Comparison of ENCODE assay signal across 25 cellular contexts in the genomic region with DNA sequence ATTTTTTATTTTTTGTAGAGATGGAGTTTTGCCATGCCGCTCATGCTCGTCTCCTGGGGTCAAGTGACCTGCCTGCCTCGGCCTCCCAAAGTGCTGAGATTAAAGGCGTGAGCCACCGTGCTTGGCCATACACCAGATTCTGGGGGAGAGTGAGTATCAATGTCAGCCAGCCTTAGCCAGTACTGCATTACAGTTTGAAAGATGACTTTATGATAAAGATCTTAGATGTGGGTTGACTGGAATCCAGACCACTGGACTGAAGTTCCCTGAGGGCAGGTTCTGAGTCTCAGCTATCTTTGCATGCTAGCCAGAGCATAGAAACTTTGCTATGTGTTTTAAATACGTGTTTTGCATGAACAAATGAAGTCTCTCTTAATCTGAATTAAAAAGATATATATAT.
"Had no signal": no experiment of that assay in that cellular context is flagged by ENCODE, and none has a peak within 500 bp of the region (broad histone marks: within the 10 kb centered on the region; RNA-seq: fewer than 3 reads in every experiment).

No MANE protein-coding gene starts in this region.

- H3K4me3 ChIP-seq: left ventricle myocardium inferior, lung, mucosa of descending colon, ovary, right atrium auricular region, right lobe of liver, smooth muscle cell, tibial nerve, upper lobe of left lung, vagina had no signal

- H3K9me3 Mint-ChIP-seq: immature natural killer cell; natural killer cell treated with Interleukin-12 subunit alpha and Interleukin-12 subunit beta and Interleukin-15 and Interleukin-18, amount 100 ng/mL, for 72 hours; stimulated activated memory B cell treated with anti-CD40 and anti-IgM and Interleukin-4, amounts not matched to agents 10 μg/mL and 1 μg/mL and 100 μg/mL, for 72 hours had no signal

- H3K4me3 Mint-ChIP-seq: immature natural killer cell; naive thymus-derived CD4-positive, alpha-beta T cell; natural killer cell treated with Interleukin-12 subunit alpha and Interleukin-12 subunit beta and Interleukin-15 and Interleukin-18, amount 100 ng/mL, for 72 hours; stimulated activated memory B cell treated with anti-CD40 and anti-IgM and Interleukin-4, amounts not matched to agents 10 μg/mL and 1 μg/mL and 100 μg/mL, for 72 hours; stimulated activated naive CD8-positive, alpha-beta T cell treated with anti-CD3 and anti-CD28 coated beads, Interleukin-15, amount 100 ng/mL, for 72 hours had no signal

- H3K4me1 ChIP-seq: left ventricle myocardium inferior, right atrium auricular region, tibial nerve, upper lobe of left lung, vagina had no signal

- H3K36me3 Mint-ChIP-seq: natural killer cell treated with Interleukin-12 subunit alpha and Interleukin-12 subunit beta and Interleukin-15 and Interleukin-18, amount 100 ng/mL, for 72 hours; stimulated activated memory B cell treated with anti-CD40 and anti-IgM and Interleukin-4, amounts not matched to agents 10 μg/mL and 1 μg/mL and 100 μg/mL, for 72 hours had no signal

- H3K27ac ChIP-seq: left ventricle myocardium inferior, ovary, right atrium auricular region, right lobe of liver, tibial nerve, upper lobe of left lung, vagina had no signal

- H3K4me2 ChIP-seq: smooth muscle cell had no signal

- H3K27me3 ChIP-seq: ovary, right atrium auricular region, right lobe of liver, tibial nerve, upper lobe of left lung, vagina had no signal

- H3K9me3 ChIP-seq: left ventricle myocardium inferior, ovary, right atrium auricular region, right lobe of liver, tibial nerve, upper lobe of left lung, vagina had no signal

- H3K27ac Mint-ChIP-seq: immature natural killer cell; naive thymus-derived CD4-positive, alpha-beta T cell; natural killer cell treated with Interleukin-12 subunit alpha and Interleukin-12 subunit beta and Interleukin-15 and Interleukin-18, amount 100 ng/mL, for 72 hours; progenitor cell of endocrine pancreas; stimulated activated memory B cell treated with anti-CD40 and anti-IgM and Interleukin-4, amounts not matched to agents 10 μg/mL and 1 μg/mL and 100 μg/mL, for 72 hours; stimulated activated naive CD8-positive, alpha-beta T cell treated with anti-CD3 and anti-CD28 coated beads, Interleukin-15, amount 100 ng/mL, for 72 hours had no signal

- ATAC-seq: left colon; mucosa of descending colon; naive thymus-derived CD4-positive, alpha-beta T cell; natural killer cell treated with Interleukin-12 subunit alpha and Interleukin-12 subunit beta and Interleukin-15 and Interleukin-18, amount 100 ng/mL, for 72 hours; right lobe of liver; stimulated activated memory B cell treated with anti-CD40 and anti-IgM and Interleukin-4, amounts not matched to agents 10 μg/mL and 1 μg/mL and 100 μg/mL, for 72 hours; stimulated activated naive CD8-positive, alpha-beta T cell treated with anti-CD3 and anti-CD28 coated beads, Interleukin-15, amount 100 ng/mL, for 72 hours had no signal

- H3K36me3 ChIP-seq: left ventricle myocardium inferior, ovary, right atrium auricular region, right lobe of liver, upper lobe of left lung, vagina had no signal

- H3K27me3 Mint-ChIP-seq: progenitor cell of endocrine pancreas; stimulated activated memory B cell treated with anti-CD40 and anti-IgM and Interleukin-4, amounts not matched to agents 10 μg/mL and 1 μg/mL and 100 μg/mL, for 72 hours; stimulated activated naive CD8-positive, alpha-beta T cell treated with anti-CD3 and anti-CD28 coated beads, Interleukin-15, amount 100 ng/mL, for 72 hours had no signal

- DNase-seq: immature natural killer cell; kidney; left colon; left ventricle myocardium inferior; midbrain; mucosa of descending colon; naive thymus-derived CD4-positive, alpha-beta T cell; ovary; right lobe of liver; stimulated activated CD4-positive, alpha-beta T cell treated with anti-CD3 and anti-CD28 coated beads, Interleukin-1b, Interleukin-23, amount 100 ng/mL, for 48 hours; stimulated activated CD4-positive, alpha-beta T cell treated with anti-CD3 and anti-CD28 coated beads, Interleukin-2, amount 100 ng/mL, for 48 hours; stimulated activated CD4-positive, alpha-beta T cell treated with anti-CD3 and anti-CD28 coated beads, Interleukin-4, amount 100 ng/mL, for 4 hours; stimulated activated CD8-positive, alpha-beta memory T cell treated with anti-CD3 and anti-CD28 coated beads, Interleukin-4, amount 100 ng/mL, for 48 hours; stimulated activated naive CD4-positive, alpha-beta T cell treated with Interleukin-2 at 50 U/mL for 16 hours; stimulated activated naive CD8-positive, alpha-beta T cell treated with anti-CD3 and anti-CD28 coated beads, Interleukin-15, amount 100 ng/mL, for 72 hours; substantia nigra; upper lobe of left lung had no signal
